In the genomic region with DNA sequence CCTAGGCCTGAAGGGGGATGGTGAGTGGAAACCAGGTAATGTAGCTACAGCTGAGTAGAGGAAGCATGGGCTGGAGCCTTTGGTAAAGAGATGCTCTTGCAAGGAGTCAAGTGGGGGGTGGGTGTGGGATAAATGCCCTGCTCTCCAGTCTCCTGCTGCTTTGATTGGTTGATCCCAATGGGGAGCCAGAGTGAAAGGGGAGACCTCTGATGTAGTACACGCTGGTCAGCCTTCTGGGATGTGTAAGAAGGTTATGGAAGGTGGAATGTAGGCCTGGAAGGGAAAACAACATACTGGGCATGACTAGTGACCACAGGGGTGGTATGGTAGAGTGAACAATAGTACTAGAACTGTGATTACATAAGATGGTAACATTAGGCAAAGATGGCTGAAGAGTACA, we compare ENCODE assay signal across 18 cellular contexts. TPM values are rescaled to one million over a fixed set of nuclear protein-coding genes. Genes with fewer than 3 reads are reported as not detected.
DNase-seq lines count a peak whose midpoint lies in the region; FAIRE-seq and TF ChIP-seq lines count a peak whose summit lies in the region.
"Had no signal": no experiment of that assay in that cellular context is flagged by ENCODE, and none has a peak within 500 bp of the region (broad histone marks: within the 10 kb centered on the region; RNA-seq: fewer than 3 reads in every experiment).

No MANE protein-coding gene starts in this region.

- peak overlapping the region in 4 of 5 experiments; percentile 0 to 48 (median 30) for H3K27ac Mint-ChIP-seq in brain
- peak overlapping the region; percentile 70 for H3K27ac Mint-ChIP-seq in nephron progenitor cell
- H3K27ac Mint-ChIP-seq: B cell; CD4-positive, alpha-beta memory T cell had no signal

- DNase-seq in EH (ENCODE audit: low read depth) = peak; percentile 38
- DNase-seq in M059J (ENCODE audit: low read depth) = peak; percentile 14
- no peak for DNase-seq in nephron progenitor cell
- no peak for DNase-seq in NCI-H1092 treated with DMSO at 0.1 percent for 48 hours (lab: John Stamatoyannopoulos, UW)
- no peak for DNase-seq in activated CD4-positive, CD25-positive, alpha-beta regulatory T cell (lab: John Stamatoyannopoulos, UW)
- DNase-seq in GM19239 (ENCODE audit: insufficient read length, low spot score) = no peak
- no peak for DNase-seq in 8988T
- DNase-seq: CD4-positive, alpha-beta memory T cell; DND-41; GF-D8; Karpas-422; NCI-H1436 treated with DMSO at 0.1 percent for 48 hours; NCI-H446; PC-3 had no signal

- H3K4me1 Mint-ChIP-seq in brain (peaks cover 65% of the 10 kb centered on the region), nephron progenitor cell (peaks cover 52% of the 10 kb centered on the region)

- H3K36me3 Mint-ChIP-seq in brain (peaks cover 49% of the 10 kb centered on the region), nephron progenitor cell (ENCODE audit: low read depth) (peaks cover 57% of the 10 kb centered on the region)

- H3K9me3 Mint-ChIP-seq in brain = peaks cover 0 to 3% (median 0%) of the 10 kb centered on the region in 5 experiments
- no peaks in the 10 kb centered on the region for H3K9me3 Mint-ChIP-seq in nephron progenitor cell
- H3K9me3 Mint-ChIP-seq: CD4-positive, alpha-beta memory T cell had no signal

- FAIRE-seq in GM19239 (lab: Jason Lieb, UNC) = no peak
- FAIRE-seq: D721Med, H1 had no signal

- H3K27me3 Mint-ChIP-seq in brain (peaks cover 9% of the 10 kb centered on the region), nephron progenitor cell (ENCODE audit: low read depth, poor library complexity) (no peaks in the 10 kb centered on the region)
- H3K27me3 Mint-ChIP-seq: B cell; CD4-positive, alpha-beta memory T cell had no signal

- no peak for TF ChIP-seq CTCF in brain (conservative IDR thresholded peaks at IDR 0.05)
- no peak for TF ChIP-seq CTCF in nephron progenitor cell (IDR thresholded peaks at IDR 0.05)

- peak overlapping the region in 4 of 5 experiments; percentile 3 to 96 (median 79) for H3K4me3 Mint-ChIP-seq in brain
- no peak overlapping the region for H3K4me3 Mint-ChIP-seq in nephron progenitor cell
- H3K4me3 Mint-ChIP-seq: B cell had no signal

RNA-seq across cellular contexts. Expression of a gene that starts 44.3 kb away (rescaled TPM):
- total RNA-seq in M059J (2014; rRNA removed; shearing (Covaris generic)) = 2.8 and 4.0 TPM in 2 replicates
- polyA plus RNA-seq in brain (ENCODE audit: insufficient read depth, low read depth, low replicate concordance) = 1.8 TPM

Comparison
In these comparisons a context has a peak if more than half of its experiments do, and no peak if none do; other contexts are left out.
1. DNase-seq: peak in EH (single experiment) and M059J (single experiment); none in nephron progenitor cell (single experiment), NCI-H1092 treated with DMSO at 0.1 percent for 48 hours (single experiment), activated CD4-positive, CD25-positive, alpha-beta regulatory T cell (0 of 4), GM19239 (single experiment) and 8988T (single experiment).